ENCODE assay signal across 27 cellular contexts in genomic region chr2:138078153-138078552, GRCh38.
DNase-seq lines count a peak whose midpoint lies in the region; ATAC-seq and TF ChIP-seq lines count a peak whose summit lies in the region.
"Had no signal": no experiment of that assay in that cellular context is flagged by ENCODE, and none has a peak within 500 bp of the region (broad histone marks: within the 10 kb centered on the region; RNA-seq: fewer than 3 reads in every experiment).

No MANE protein-coding gene starts in this region.

- ATAC-seq in left lobe of liver (peak; percentile 81), aorta (ENCODE audit: low FRiP score) (peak; percentile 33), HG03378 (IDR thresholded peaks at IDR 0.05; ENCODE audit: unreplicated experiment) (no peak)
- ATAC-seq: activated T-helper 17 cell treated with anti-CD3 and anti-CD28 coated beads, Interleukin-2, amount 50 U/mL, for 72 hours; body of pancreas; heart left ventricle; left colon; stimulated activated effector memory CD8-positive, alpha-beta T cell treated with anti-CD3 and anti-CD28 coated beads, Interleukin-12 subunit alpha, Interleukin-12 subunit beta, amount 100 ng/mL, for 72 hours had no signal

- peaks cover 0 to 13% (median 0%) of the 10 kb centered on the region in 5 experiments for H3K9me3 Mint-ChIP-seq in brain
- no peaks in the 10 kb centered on the region for H3K9me3 Mint-ChIP-seq in activated CD4-positive, alpha-beta T cell treated with anti-CD3 and anti-CD28 coated beads, Interleukin-2, amount 10 ng/mL, durations not matched to agents 24 days and 14 days
- H3K9me3 Mint-ChIP-seq: activated CD4-positive, alpha-beta T cell treated with anti-CD3 and anti-CD28 coated beads, Interleukin-2, amount 10 ng/mL, durations not matched to agents 7 days and 5 days; activated T-helper 17 cell treated with anti-CD3 and anti-CD28 coated beads, Interleukin-2, amount 50 U/mL, for 72 hours; nephron progenitor cell; T-helper 1 cell treated with Interleukin-12 subunit alpha and Interleukin-12 subunit beta and Interleukin-4 antibody, amounts not matched to agents 30 μg/mL and 1 μg/mL, for 36 hours had no signal

- DNase-seq in NCI-H2171 treated with DMSO at 0.1 percent for 48 hours (lab: John Stamatoyannopoulos, UW) (peak; percentile 19), NCI-H2171 (lab: John Stamatoyannopoulos, UW) (no peak), left lobe of liver (ENCODE audit: low spot score) (peak; percentile 61), aorta (peak in 1 of 2 donors; percentile 50)
- no peak for DNase-seq in activated CD4-positive, alpha-beta T cell treated with anti-CD3 and anti-CD28 coated beads, Interleukin-2, amount 50 U/mL, for 48 hours
- DNase-seq in activated CD4-positive, alpha-beta T cell treated with anti-CD3 and anti-CD28 coated beads, Interleukin-2, amount 10 ng/mL, durations not matched to agents 24 days and 14 days = no peak
- DNase-seq: activated CD4-positive, alpha-beta T cell treated with anti-CD3 and anti-CD28 coated beads, Interleukin-2, amount 10 ng/mL, durations not matched to agents 7 days and 5 days; BE2C; heart left ventricle; Kasumi-1; left colon; NCI-H1048; NCI-H2029; NCI-H524 treated with DMSO at 0.1 percent for 48 hours; nephron progenitor cell; stimulated activated CD4-positive, alpha-beta T cell treated with anti-CD3 and anti-CD28 coated beads, Interleukin-1b, Interleukin-23, amount 100 ng/mL, for 48 hours had no signal

- no peaks in the 10 kb centered on the region for H3K27me3 Mint-ChIP-seq in brain
- no peaks in the 10 kb centered on the region for H3K27me3 Mint-ChIP-seq in activated CD4-positive, alpha-beta T cell treated with anti-CD3 and anti-CD28 coated beads, Interleukin-2, amount 10 ng/mL, durations not matched to agents 24 days and 14 days
- H3K27me3 Mint-ChIP-seq: activated CD4-positive, alpha-beta T cell treated with anti-CD3 and anti-CD28 coated beads, Interleukin-2, amount 10 ng/mL, durations not matched to agents 7 days and 5 days; activated naive CD8-positive, alpha-beta T cell; activated T-helper 17 cell treated with anti-CD3 and anti-CD28 coated beads, Interleukin-2, amount 50 U/mL, for 72 hours had no signal

- peaks cover 1 to 3% of the 10 kb centered on the region in 2 donors for H3K4me1 ChIP-seq in aorta (ENCODE audit: control insufficient read depth in 1 of 2, insufficient read depth in 2 of 2, low read length in 2 of 2)
- H3K4me1 ChIP-seq: BE2C, heart left ventricle had no signal

- intact Hi-C loops in aorta (cut with DNase I) = no loop called here
- intact Hi-C loops in activated CD4-positive, alpha-beta T cell treated with anti-CD3 and anti-CD28 coated beads, Interleukin-2, amount 10 ng/mL, durations not matched to agents 24 days and 14 days (cut with micrococcal nuclease) = no loop called here

- H3K4me1 Mint-ChIP-seq in brain = peaks cover 4% of the 10 kb centered on the region
- no peaks in the 10 kb centered on the region for H3K4me1 Mint-ChIP-seq in activated CD4-positive, alpha-beta T cell treated with anti-CD3 and anti-CD28 coated beads, Interleukin-2, amount 10 ng/mL, durations not matched to agents 24 days and 14 days
- H3K4me1 Mint-ChIP-seq: activated CD4-positive, alpha-beta T cell treated with anti-CD3 and anti-CD28 coated beads, Interleukin-2, amount 10 ng/mL, durations not matched to agents 7 days and 5 days; activated T-helper 17 cell treated with anti-CD3 and anti-CD28 coated beads, Interleukin-2, amount 50 U/mL, for 72 hours; nephron progenitor cell; stimulated activated effector memory CD8-positive, alpha-beta T cell treated with anti-CD3 and anti-CD28 coated beads, Interleukin-12 subunit alpha, Interleukin-12 subunit beta, amount 100 ng/mL, for 72 hours had no signal

- H3K9me3 ChIP-seq in aorta (ENCODE audit: control insufficient read depth, low read length) = no peaks in the 10 kb centered on the region
- H3K9me3 ChIP-seq: BE2C, body of pancreas, heart left ventricle, thoracic aorta had no signal

- 10 to 11% methylated on average over 3 of the region's 3 CpGs for WGBS in aorta, 2 donors

- peak overlapping the region in 3 of 5 experiments; percentile 15 to 87 (median 51) for H3K27ac Mint-ChIP-seq in brain
- H3K27ac Mint-ChIP-seq in activated CD4-positive, alpha-beta T cell treated with anti-CD3 and anti-CD28 coated beads, Interleukin-2, amount 10 ng/mL, durations not matched to agents 24 days and 14 days = no peak overlapping the region
- H3K27ac Mint-ChIP-seq: activated CD4-positive, alpha-beta T cell treated with anti-CD3 and anti-CD28 coated beads, Interleukin-2, amount 10 ng/mL, durations not matched to agents 7 days and 5 days; activated naive CD8-positive, alpha-beta T cell; activated T-helper 17 cell treated with anti-CD3 and anti-CD28 coated beads, Interleukin-2, amount 50 U/mL, for 72 hours; nephron progenitor cell; stimulated activated effector memory CD8-positive, alpha-beta T cell treated with anti-CD3 and anti-CD28 coated beads, Interleukin-12 subunit alpha, Interleukin-12 subunit beta, amount 100 ng/mL, for 72 hours; T-helper 1 cell treated with Interleukin-12 subunit alpha and Interleukin-12 subunit beta and Interleukin-4 antibody, amounts not matched to agents 30 μg/mL and 1 μg/mL, for 36 hours had no signal

- H3K36me3 Mint-ChIP-seq in brain = no peaks in the 10 kb centered on the region
- H3K36me3 Mint-ChIP-seq in activated CD4-positive, alpha-beta T cell treated with anti-CD3 and anti-CD28 coated beads, Interleukin-2, amount 10 ng/mL, durations not matched to agents 24 days and 14 days (ENCODE audit: low read depth) = no peaks in the 10 kb centered on the region
- H3K36me3 Mint-ChIP-seq: activated naive CD8-positive, alpha-beta T cell; stimulated activated effector memory CD8-positive, alpha-beta T cell treated with anti-CD3 and anti-CD28 coated beads, Interleukin-12 subunit alpha, Interleukin-12 subunit beta, amount 100 ng/mL, for 72 hours had no signal

- H3K27ac ChIP-seq in aorta (ENCODE audit: low read depth in 1 of 2, low read length in 2 of 2) = no peak overlapping the region
- H3K27ac ChIP-seq: 22Rv1, body of pancreas, coronary artery, heart left ventricle, thoracic aorta, VCaP had no signal

- no peak for TF ChIP-seq CTCF in brain (conservative IDR thresholded peaks at IDR 0.05)

- H3K27me3 ChIP-seq in aorta (ENCODE audit: control insufficient read depth in 1 of 2, insufficient read depth in 2 of 2, low read length in 1 of 2) = no peaks in the 10 kb centered on the region
- H3K27me3 ChIP-seq: BE2C, body of pancreas, heart left ventricle had no signal

- H3K4me3 ChIP-seq in aorta (ENCODE audit: low read length in 2 of 2) = no peak overlapping the region
- H3K4me3 ChIP-seq: body of pancreas, coronary artery, heart left ventricle, thoracic aorta had no signal

- peak overlapping the region in 1 of 5 experiments; percentile 28 for H3K4me3 Mint-ChIP-seq in brain
- no peak overlapping the region for H3K4me3 Mint-ChIP-seq in activated CD4-positive, alpha-beta T cell treated with anti-CD3 and anti-CD28 coated beads, Interleukin-2, amount 10 ng/mL, durations not matched to agents 24 days and 14 days
- H3K4me3 Mint-ChIP-seq: activated CD4-positive, alpha-beta T cell treated with anti-CD3 and anti-CD28 coated beads, Interleukin-2, amount 10 ng/mL, durations not matched to agents 7 days and 5 days; activated naive CD8-positive, alpha-beta T cell; activated T-helper 17 cell treated with anti-CD3 and anti-CD28 coated beads, Interleukin-2, amount 50 U/mL, for 72 hours; nephron progenitor cell; stimulated activated effector memory CD8-positive, alpha-beta T cell treated with anti-CD3 and anti-CD28 coated beads, Interleukin-12 subunit alpha, Interleukin-12 subunit beta, amount 100 ng/mL, for 72 hours; T-helper 1 cell treated with Interleukin-12 subunit alpha and Interleukin-12 subunit beta and Interleukin-4 antibody, amounts not matched to agents 30 μg/mL and 1 μg/mL, for 36 hours had no signal

- H3K36me3 ChIP-seq in aorta (ENCODE audit: control insufficient read depth in 1 of 2, insufficient read depth in 2 of 2, low read length in 1 of 2) = no peaks in the 10 kb centered on the region
- H3K36me3 ChIP-seq: BE2C, heart left ventricle, thoracic aorta had no signal

Comparison
In these comparisons a context has a peak if more than half of its experiments do, and no peak if none do; other contexts are left out.
1. DNase-seq: peak in NCI-H2171 treated with DMSO at 0.1 percent for 48 hours (single experiment) and left lobe of liver (single experiment); none in NCI-H2171 (single experiment), activated CD4-positive, alpha-beta T cell treated with anti-CD3 and anti-CD28 coated beads, Interleukin-2, amount 50 U/mL, for 48 hours (0 of 2) and activated CD4-positive, alpha-beta T cell treated with anti-CD3 and anti-CD28 coated beads, Interleukin-2, amount 10 ng/mL, durations not matched to agents 24 days and 14 days (single experiment).